Comparison of ENCODE assay signal across 1 cellular context in genomic region chr1:154423988-154424326, GRCh38.
TF ChIP-seq lines count a peak whose summit lies in the region.

No MANE protein-coding gene starts in this region.

TF ChIP-seq in IMR-90, 13 proteins besides CTCF, POLR2A, EP300 and RAD21 (continued from another document):
- TF ChIP-seq CEBPB (IDR thresholded peaks at IDR 0.05; ENCODE audit: low read depth, low read length) (no peak), CHD1 (IDR thresholded peaks at IDR 0.05; ENCODE audit: low read depth, low read length) (no peak), RCOR1 (IDR thresholded peaks at IDR 0.05; ENCODE audit: insufficient replicate concordance, low read length) (no peak)
